ENCODE assay signal across 2 cellular contexts in genomic region chr16:1769402-1770300, GRCh38.
TF ChIP-seq lines count a peak whose summit lies in the region.

No MANE protein-coding gene starts in this region.

TF ChIP-seq in K562, 482 proteins besides CTCF, POLR2A, EP300 and RAD21 (continues in another document):
- TF ChIP-seq KHSRP (IDR thresholded peaks at IDR 0.05) (no peak), CHD7 (IDR thresholded peaks at IDR 0.05; ENCODE audit: low read depth, low read length) (no peak), MYBL2 (IDR thresholded peaks at IDR 0.05; ENCODE audit: low read depth) (no peak), MYBL2 (CRISPR knock-in tag; IDR thresholded peaks at IDR 0.05; ENCODE audit: borderline replicate concordance) (no peak), FIP1L1 (IDR thresholded peaks at IDR 0.05; ENCODE audit: low read depth, low read length, poor library complexity, severe bottlenecking) (peak; percentile 50), ZNF77 (CRISPR knock-in tag; IDR thresholded peaks at IDR 0.05) (no peak), MCM7 (IDR thresholded peaks at IDR 0.05) (no peak), ZNF263 (CRISPR knock-in tag; IDR thresholded peaks at IDR 0.05; ENCODE audit: borderline replicate concordance) (no peak), POLR2G (IDR thresholded peaks at IDR 0.05; ENCODE audit: low read depth, low read length) (peak; percentile 22; the same call in 1 of the 2 replicates), NCOR1 (IDR thresholded peaks at IDR 0.05) (0 out of 2 replicates have a peak, but pooled peaks have one; percentile 9), RAD51 (IDR thresholded peaks at IDR 0.05; ENCODE audit: borderline replicate concordance, low read depth) (no peak), ZNF398 (CRISPR knock-in tag; IDR thresholded peaks at IDR 0.05) (no peak), HMG20B (CRISPR knock-in tag; IDR thresholded peaks at IDR 0.05) (no peak), ZSCAN32 (CRISPR knock-in tag; IDR thresholded peaks at IDR 0.05) (no peak)

TF ChIP-seq in neural cell, 6 proteins besides CTCF, POLR2A, EP300 and RAD21:
- TF ChIP-seq POLR2AphosphoS5 (IDR thresholded peaks at IDR 0.05) (peak; percentile 6), TAF1 (IDR thresholded peaks at IDR 0.05; ENCODE audit: low read depth) (no peak)
TF ChIP-seq in neural cell: peak in this region for 1.
